Comparison of ENCODE assay signal across 13 cellular contexts in genomic region chrX:120419465-120419864, GRCh38. TPM values are rescaled to one million over a fixed set of nuclear protein-coding genes. Genes with fewer than 3 reads are reported as not detected.
DNase-seq lines count a peak whose midpoint lies in the region; ATAC-seq and TF ChIP-seq lines count a peak whose summit lies in the region.
"Had no signal": no experiment of that assay in that cellular context is flagged by ENCODE, and none has a peak within 500 bp of the region (broad histone marks: within the 10 kb centered on the region; RNA-seq: fewer than 3 reads in every experiment).

No MANE protein-coding gene starts in this region.

- no peak for TF ChIP-seq POLR2A in sigmoid colon (IDR thresholded peaks at IDR 0.05)

- H3K9me3 ChIP-seq in sigmoid colon: no peaks in the 10 kb centered on the region
- H3K9me3 ChIP-seq: SJSA1 had no signal

- TF ChIP-seq CTCF in GM06990 (IDR thresholded peaks at IDR 0.05; ENCODE audit: insufficient read depth, low read length, poor library complexity, severe bottlenecking) (no peak), sigmoid colon (IDR thresholded peaks at IDR 0.05) (no peak)

- H3K36me3 ChIP-seq in GM06990 (ENCODE audit: control insufficient read depth, insufficient read depth, low read length) (no peaks in the 10 kb centered on the region), sigmoid colon (no peaks in the 10 kb centered on the region)
- H3K36me3 ChIP-seq: brain microvascular endothelial cell, SJSA1 had no signal

- H3K27ac Mint-ChIP-seq in activated naive CD4-positive, alpha-beta T cell treated with anti-CD3 and anti-CD28 coated beads, Interleukin-2, amount 50 U/mL, for 24 hours: peak overlapping the region; percentile 77

- peak; percentile 6 for DNase-seq in GM06990 (ENCODE audit: extremely low read depth, insufficient read length)
- DNase-seq in NCI-H774 (lab: John Stamatoyannopoulos, UW): no peak
- DNase-seq in sigmoid colon: no peak
- DNase-seq: activated CD4-positive, alpha-beta T cell treated with anti-CD3 and anti-CD28 coated beads, Interleukin-2, amount 50 U/mL, for 48 hours; brain microvascular endothelial cell; erythroblast; IMR-90 had no signal

- intact Hi-C loops in sigmoid colon (cut with DNase I): no loop called here

- H3K27ac ChIP-seq in sigmoid colon: no peak overlapping the region
- H3K27ac ChIP-seq: brain microvascular endothelial cell, SJSA1 had no signal

- ATAC-seq in GM19395 (IDR thresholded peaks at IDR 0.05; ENCODE audit: unreplicated experiment) (peak; percentile 80), HG03342 (IDR thresholded peaks at IDR 0.05; ENCODE audit: unreplicated experiment) (peak; percentile 76), HG03139 (IDR thresholded peaks at IDR 0.05; ENCODE audit: unreplicated experiment) (no peak)
- ATAC-seq in activated CD4-positive, CD25-positive, alpha-beta regulatory T cell treated with anti-CD3 and anti-CD28 coated beads, Interleukin-2, amount 50 U/mL, for 24 hours: no peak

- WGBS in sigmoid colon, 2 donors: 34 to 55% methylated on average over 2 of the region's 2 CpGs

- TF ChIP-seq EP300 in sigmoid colon (IDR thresholded peaks at IDR 0.05): no peak

- H3K4me1 ChIP-seq in sigmoid colon: no peaks in the 10 kb centered on the region
- H3K4me1 ChIP-seq: SJSA1 had no signal

- H3K27me3 Mint-ChIP-seq in activated naive CD4-positive, alpha-beta T cell treated with anti-CD3 and anti-CD28 coated beads, Interleukin-2, amount 50 U/mL, for 24 hours: no peaks in the 10 kb centered on the region

- H3K4me3 ChIP-seq in GM06990 (replicated peaks; ENCODE audit: low read depth, low read length) (no peak overlapping the region), sigmoid colon (no peak overlapping the region)
- H3K4me3 ChIP-seq: SJSA1 had no signal

- H3K27me3 ChIP-seq in GM06990 (replicated peaks; ENCODE audit: control insufficient read depth, insufficient read depth, low read length): no peaks in the 10 kb centered on the region
- no peaks in the 10 kb centered on the region for H3K27me3 ChIP-seq in sigmoid colon
- H3K27me3 ChIP-seq: brain microvascular endothelial cell, SJSA1 had no signal

- peaks cover 14% of the 10 kb centered on the region for H3K4me1 Mint-ChIP-seq in activated naive CD4-positive, alpha-beta T cell treated with anti-CD3 and anti-CD28 coated beads, Interleukin-2, amount 50 U/mL, for 24 hours

- no peak overlapping the region for H3K4me3 Mint-ChIP-seq in activated naive CD4-positive, alpha-beta T cell treated with anti-CD3 and anti-CD28 coated beads, Interleukin-2, amount 50 U/mL, for 24 hours

- no peaks in the 10 kb centered on the region for H3K36me3 Mint-ChIP-seq in activated naive CD4-positive, alpha-beta T cell treated with anti-CD3 and anti-CD28 coated beads, Interleukin-2, amount 50 U/mL, for 24 hours

- H3K9me3 Mint-ChIP-seq in activated naive CD4-positive, alpha-beta T cell treated with anti-CD3 and anti-CD28 coated beads, Interleukin-2, amount 50 U/mL, for 24 hours: no peaks in the 10 kb centered on the region

RNA-seq across cellular contexts. Expression of gene LAMP2, which starts 49.6 kb away (rescaled TPM):
- total RNA-seq in sigmoid colon: 10 to 100 TPM; 61.8 to 92.0 (median 81.1) TPM
- polyA plus RNA-seq in sigmoid colon: 10 to 100 TPM; 12.6 to 43.0 (median 38.9) TPM

RNA-seq across cellular contexts. Expression of gene ATP1B4, which starts 57.6 kb away (rescaled TPM):
- not detected for total RNA-seq in sigmoid colon
- polyA plus RNA-seq in sigmoid colon: not detected
- total RNA-seq: IMR-90, SJSA1 had no signal
- polyA plus RNA-seq: IMR-90 had no signal

Comparison
In these comparisons a context has a peak if more than half of its experiments do, and no peak if none do; other contexts are left out.
1. ATAC-seq: peak in GM19395 (single experiment) and HG03342 (single experiment); none in HG03139 (single experiment) and activated CD4-positive, CD25-positive, alpha-beta regulatory T cell treated with anti-CD3 and anti-CD28 coated beads, Interleukin-2, amount 50 U/mL, for 24 hours (0 of 2).